Comparison of ENCODE assay signal across 1 cellular context in genomic region chr16:58515125-58515870, GRCh38.
A peak's percentile ranks its signal among the peaks of the same experiment; 100 is the strongest.
TF ChIP-seq lines count a peak whose summit lies in the region.

Gene SETD6 (plus strand): TSS chr16:58515517. CDS start chr16:58515538, 21 bp downstream.

TF ChIP-seq in HepG2, 621 proteins besides CTCF, POLR2A, EP300 and RAD21 (continued from another document and continues in another):
- no peak for TF ChIP-seq ATRX (CRISPR knock-in tag; IDR thresholded peaks at IDR 0.05; ENCODE audit: borderline replicate concordance)
- 0 out of 2 replicates have a peak, but pooled peaks have one; percentile 13 for TF ChIP-seq PPARG (CRISPR knock-in tag; conservative IDR thresholded peaks at IDR 0.05)
- TF ChIP-seq SMC3 (IDR thresholded peaks at IDR 0.05; ENCODE audit: low read length): no peak
- peak; percentile 87 for TF ChIP-seq HNRNPK (IDR thresholded peaks at IDR 0.05; ENCODE audit: low read depth, low read length, poor library complexity, severe bottlenecking)
- TF ChIP-seq ZNF318 (CRISPR knock-in tag; IDR thresholded peaks at IDR 0.05): peak; percentile 77; the same call in 1 of the 2 replicates
- no peak for TF ChIP-seq ZBTB3 (CRISPR knock-in tag; IDR thresholded peaks at IDR 0.05; ENCODE audit: borderline replicate concordance, low read depth)
- peak; percentile 29; the same call in 1 of the 2 replicates for TF ChIP-seq ELK4 (CRISPR knock-in tag; IDR thresholded peaks at IDR 0.05; ENCODE audit: borderline replicate concordance)
- no peak; the same call in 1 of the 2 replicates for TF ChIP-seq ZNF260 (CRISPR knock-in tag; IDR thresholded peaks at IDR 0.05; ENCODE audit: borderline replicate concordance, low read depth)
- no peak for TF ChIP-seq ZFP1 (CRISPR knock-in tag; IDR thresholded peaks at IDR 0.05)
- peak; percentile 23; the same call in 1 of the 2 replicates for TF ChIP-seq RERE (CRISPR knock-in tag; IDR thresholded peaks at IDR 0.05; ENCODE audit: low read depth)
- no peak for TF ChIP-seq ZNF101 (CRISPR knock-in tag; IDR thresholded peaks at IDR 0.05; ENCODE audit: borderline replicate concordance, low read depth)
- TF ChIP-seq U2AF2 (IDR thresholded peaks at IDR 0.05; ENCODE audit: low read depth, low read length): no peak
- TF ChIP-seq ZNF382 (CRISPR knock-in tag; IDR thresholded peaks at IDR 0.05; ENCODE audit: borderline replicate concordance): no peak
- no peak for TF ChIP-seq TOE1 (CRISPR knock-in tag; IDR thresholded peaks at IDR 0.05)
- peak; percentile 55 for TF ChIP-seq ZEB1 (IDR thresholded peaks at IDR 0.05; ENCODE audit: insufficient replicate concordance, low read depth)
- TF ChIP-seq ATF3 (CRISPR knock-in tag; IDR thresholded peaks at IDR 0.05): no peak; the same call in 1 of the 2 replicates
- peak; percentile 70 for TF ChIP-seq ZNF354B (CRISPR knock-in tag; IDR thresholded peaks at IDR 0.05)
- peak in 1 of 2 experiments; percentile 61; a peak in 2 of 4 replicates for TF ChIP-seq ATF4 (CRISPR knock-in tag; IDR thresholded peaks at IDR 0.05)
- no peak for TF ChIP-seq CCAR2 (optimal IDR thresholded peaks at IDR 0.05; ENCODE audit: low read depth, low read length)
- no peak for TF ChIP-seq ZNF850 (CRISPR knock-in tag; conservative IDR thresholded peaks at IDR 0.05)
- peak; percentile 32; the same call in 1 of the 2 replicates for TF ChIP-seq AHDC1 (CRISPR knock-in tag; IDR thresholded peaks at IDR 0.05; ENCODE audit: borderline replicate concordance)
- peak; percentile 89; the same call in 1 of the 2 replicates for TF ChIP-seq ZNF543 (CRISPR knock-in tag; IDR thresholded peaks at IDR 0.05)
- no peak; the same call in 1 of the 2 replicates for TF ChIP-seq SKIL (CRISPR knock-in tag; IDR thresholded peaks at IDR 0.05; ENCODE audit: borderline replicate concordance)
- no peak for TF ChIP-seq ZNF567 (CRISPR knock-in tag; IDR thresholded peaks at IDR 0.05; ENCODE audit: borderline replicate concordance)
- peak; percentile 81; the same call in 1 of the 2 replicates for TF ChIP-seq ZNF792 (CRISPR knock-in tag; IDR thresholded peaks at IDR 0.05)
- 0 out of 2 replicates have a peak, but pooled peaks have one; percentile 52 for TF ChIP-seq JUNB (CRISPR knock-in tag; IDR thresholded peaks at IDR 0.05; ENCODE audit: borderline replicate concordance)
- peak; percentile 43; the same call in 1 of the 2 replicates for TF ChIP-seq ETV6 (CRISPR knock-in tag; conservative IDR thresholded peaks at IDR 0.05)
- TF ChIP-seq ZNF768 (CRISPR knock-in tag; IDR thresholded peaks at IDR 0.05): peak; percentile 76; the same call in 1 of the 2 replicates
- no peak for TF ChIP-seq ZNF713 (CRISPR knock-in tag; IDR thresholded peaks at IDR 0.05)
- peak; percentile 100 for TF ChIP-seq MAX (IDR thresholded peaks at IDR 0.05)
